8 cellular contexts compared by ENCODE assay signal in the genomic region with DNA sequence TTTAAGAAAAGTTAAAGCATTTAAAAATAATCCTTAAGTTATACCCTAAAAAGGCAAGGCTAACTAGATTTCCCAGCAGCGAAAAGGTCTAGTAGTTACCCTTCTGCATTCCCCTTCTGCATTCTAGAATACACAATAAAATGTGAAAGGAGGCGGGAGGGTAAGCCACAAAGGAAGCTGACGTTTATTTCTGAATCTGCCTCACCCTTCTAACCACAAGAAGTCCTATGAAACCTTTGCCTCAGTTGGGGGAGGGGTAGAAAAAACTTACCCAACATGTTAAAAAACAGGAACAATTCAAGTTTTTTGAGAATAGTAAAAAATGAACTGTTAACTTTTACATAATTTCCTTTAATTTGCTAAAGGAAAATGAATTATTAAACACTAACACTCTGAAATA. TPM values are rescaled to one million over a fixed set of nuclear protein-coding genes. Genes with fewer than 3 reads are reported as not detected.
A peak's percentile ranks its signal among the peaks of the same experiment; 100 is the strongest.
DNase-seq lines count a peak whose midpoint lies in the region; ATAC-seq, FAIRE-seq and TF ChIP-seq lines count a peak whose summit lies in the region.

No MANE protein-coding gene starts in this region.

- POLR2A ChIA-PET in K562 (lab: Yijun Ruan, JAX) (interaction anchor here (0.8 to 1.2 kb wide), 3 partner anchors 11 to 134 kb away, joined by 3 read pairs; no protein-coding TSS in a partner anchor), HepG2 (lab: Yijun Ruan, JAX) (no interaction called here)

- CTCF ChIA-PET in K562 (lab: Yijun Ruan, JAX; ENCODE audit: low intra/inter-chr PET ratio) = no interaction called here
- CTCF ChIA-PET in HepG2 (lab: Yijun Ruan, JAX; ENCODE audit: low intra/inter-chr PET ratio, low total read pairs) = no interaction called here

- no peaks in the 10 kb centered on the region for H3K27me3 ChIP-seq in K562 (ENCODE audit: control insufficient read depth in 2 of 2, insufficient read depth in 2 of 2, low read length in 2 of 2)
- H3K27me3 ChIP-seq in HepG2 (ENCODE audit: control insufficient read depth in 1 of 2, insufficient read depth in 2 of 2, low read length in 2 of 2) = no peaks in the 10 kb centered on the region

- peak; percentile 86 for ATAC-seq in GM18907 (IDR thresholded peaks at IDR 0.05; ENCODE audit: unreplicated experiment)
- peak; percentile 76 for ATAC-seq in HG03064 (IDR thresholded peaks at IDR 0.05; ENCODE audit: low read depth, unreplicated experiment)
- ATAC-seq in K562 = peak; percentile 79
- no peak for ATAC-seq in HepG2

- no peak overlapping the region for H3K4me3 ChIP-seq in K562
- H3K4me3 ChIP-seq in HepG2 (replicated peaks in 1 of 3; ENCODE audit: insufficient read depth in 1 of 3, low read depth in 2 of 3, low read length in 3 of 3) = no peak overlapping the region

- TF ChIP-seq RAD21 in K562 (CRISPR knock-in tag; conservative IDR thresholded peaks at IDR 0.05 in 1 of 2, IDR thresholded peaks at IDR 0.05 in 1 of 2) = no peak
- TF ChIP-seq RAD21 in HepG2 (CRISPR knock-in tag; IDR thresholded peaks at IDR 0.05) = no peak

- H3K9ac ChIP-seq in K562 (ENCODE audit: insufficient read depth in 1 of 2, low read depth in 2 of 2, low read length in 2 of 2) = peak overlapping the region in 1 of 2 experiments; percentile 34; a peak in 1 of 4 replicates
- H3K9ac ChIP-seq in HepG2 (ENCODE audit: insufficient read depth, low read depth, low read length) = no peak overlapping the region

- in situ Hi-C loops in K562 (cut with MboI) (no loop called here), HepG2 (cut with HindIII; ENCODE audit: extremely low pct_ligation_motif_present, low pct_unique_long_range_greater_than_20kb) (no loop called here)

- TF ChIP-seq CTCF in K562 (IDR thresholded peaks at IDR 0.05 in 2 of 3, conservative IDR thresholded peaks at IDR 0.05 in 1 of 3; ENCODE audit: insufficient read depth in 2 of 3, low read depth in 1 of 3, low read length in 3 of 3) (no peak), HepG2 (CRISPR knock-in tag; IDR thresholded peaks at IDR 0.05) (no peak)

- FAIRE-seq in K562 (lab: Jason Lieb, UNC) (peak; percentile 71), HepG2 (lab: Jason Lieb, UNC) (peak; percentile 39)

- H3K27ac ChIP-seq in K562 (ENCODE audit: extremely low read depth, low read depth, low read length) = peak overlapping the region; percentile 57; the same call in 2 of the 3 replicates
- no peak overlapping the region for H3K27ac ChIP-seq in HepG2 (ENCODE audit: extremely low read length, insufficient read depth, low read length)

- 45% methylated on average over 2 of the region's 3 CpGs for WGBS in K562 (ENCODE audit: insufficient coverage, low coverage, missing lambda C conversion rate)
- WGBS in HepG2 (ENCODE audit: low lambda C conversion rate) = 91% methylated on average over 3 of the region's 3 CpGs

- no TSS peak for BruUV-seq in K562 (replicated peaks; lab: Mats Ljungman, UMichigan)
- no TSS peak for BruUV-seq in HepG2 (replicated peaks; lab: Mats Ljungman, UMichigan)

- H3K4me2 ChIP-seq in K562 (ENCODE audit: insufficient read depth, low read length) = no peak overlapping the region
- H3K4me2 ChIP-seq in HepG2 (ENCODE audit: low read depth, low read length) = no peak overlapping the region

- H3K4me1 ChIP-seq in K562 (replicated peaks in 1 of 2; ENCODE audit: control insufficient read depth in 2 of 2, insufficient read depth in 2 of 2, low read length in 2 of 2) = no peaks in the 10 kb centered on the region; a peak in 1 of 5 replicates
- no peaks in the 10 kb centered on the region for H3K4me1 ChIP-seq in HepG2 (ENCODE audit: insufficient read depth, low read length)

- H3K79me2 ChIP-seq in K562 (ENCODE audit: control insufficient read depth, insufficient read depth, low read length) (peaks cover 35% of the 10 kb centered on the region), HepG2 (ENCODE audit: insufficient read depth, low read length) (no peaks in the 10 kb centered on the region)

- intact Hi-C loops in K562 (cut with micrococcal nuclease) = no loop called here
- intact Hi-C loops in HepG2 (cut with micrococcal nuclease; ENCODE audit: unreplicated experiment) = no loop called here

- H2AFZ ChIP-seq in K562 (ENCODE audit: low read depth, low read length) = no peak overlapping the region
- H2AFZ ChIP-seq in HepG2 (ENCODE audit: low read length) = no peak overlapping the region

- TF ChIP-seq EP300 in K562 (IDR thresholded peaks at IDR 0.05; ENCODE audit: low read length) (no peak), HepG2 (IDR thresholded peaks at IDR 0.05; ENCODE audit: low read depth in 2 of 2, low read length in 2 of 2) (no peak), HepG2 (CRISPR knock-in tag; IDR thresholded peaks at IDR 0.05; ENCODE audit: borderline replicate concordance) (no peak)

- no peaks in the 10 kb centered on the region for H3K9me1 ChIP-seq in K562 (ENCODE audit: control insufficient read depth, insufficient read depth, low read length)

- DNase-seq in Ammon's horn (ENCODE audit: low spot score) (peak; percentile 51), OCI-M1 (lab: John Stamatoyannopoulos, UW) (peak; percentile 97), K562 (ENCODE audit: extremely low read depth in 1 of 4, low spot score in 3 of 4) (peak; percentile 23 to 69 (median 36)), HepG2 (ENCODE audit: low spot score) (no peak), NCI-H1417 treated with DMSO at 0.1 percent for 48 hours (lab: John Stamatoyannopoulos, UW) (no peak), NCI-H524 (lab: John Stamatoyannopoulos, UW) (no peak)

- TF ChIP-seq POLR2A in K562 (conservative IDR thresholded peaks at IDR 0.05) (no peak), HepG2 (IDR thresholded peaks at IDR 0.05; ENCODE audit: insufficient read depth in 1 of 2, low read depth in 2 of 2, low read length in 2 of 2) (no peak)

- peaks cover 43% of the 10 kb centered on the region; the same call in 2 of the 3 replicates for H3K36me3 ChIP-seq in K562 (ENCODE audit: control insufficient read depth, insufficient read depth, low read length)
- no peaks in the 10 kb centered on the region for H3K36me3 ChIP-seq in HepG2 (replicated peaks in 1 of 2; ENCODE audit: control insufficient read depth in 1 of 2, insufficient read depth in 2 of 2, low read length in 2 of 2)

- H4K20me1 ChIP-seq in K562 (replicated peaks; ENCODE audit: control insufficient read depth, insufficient read depth, low read length) (no peaks in the 10 kb centered on the region), HepG2 (ENCODE audit: insufficient read depth, low read length) (no peaks in the 10 kb centered on the region)

- H3K9me3 ChIP-seq in K562 (replicated peaks; ENCODE audit: control insufficient read depth, insufficient read depth, low read depth, low read length) (0 out of 2 replicates have a peak, but pooled peaks cover 4% of the 10 kb centered on the region), HepG2 (ENCODE audit: low read length) (no peaks in the 10 kb centered on the region)

TF ChIP-seq in HepG2, 621 proteins besides CTCF, POLR2A, EP300 and RAD21 (continues in another document):
- TF ChIP-seq ZFP37 (CRISPR knock-in tag; IDR thresholded peaks at IDR 0.05; ENCODE audit: borderline replicate concordance) (no peak), KLF6 (CRISPR knock-in tag; IDR thresholded peaks at IDR 0.05) (no peak)

RNA-seq across cellular contexts. Expression of a gene that starts 11.3 kb away (rescaled TPM):
- total RNA-seq in K562 (2011; cell fraction: chromatin; rRNA removed; ENCODE audit: low replicate concordance) = 7.1 and 33.2 TPM in 2 replicates
- total RNA-seq in K562 (2011; cell fraction: nucleolus; rRNA removed) = 3.5 and 5.3 TPM in 2 replicates
- total RNA-seq in K562 (2011; cell fraction: nucleoplasm; rRNA removed) = 11.3 and 18.7 TPM in 2 replicates
- total RNA-seq in K562 (2014; rRNA removed) (8.2 and 8.5 TPM in 2 replicates), K562 (2014; rRNA removed; fragmentation: Illumina TruSeq; extraction: Trizol) (13.1 and 17.5 TPM in 2 replicates), K562 (2015; rRNA removed; fragmentation: Illumina TruSeq; extraction: Trizol) (15.2 and 17.7 TPM in 2 replicates), K562 (2021) (9.5 and 10.6 TPM in 2 replicates), HepG2 (2016; rRNA removed; fragmentation: Illumina TruSeq; extraction: Trizol) (4.5 and 7.7 TPM in 2 replicates)
- polyA plus RNA-seq in K562 (2011; rRNA removed) (10.0 and 11.7 TPM in 2 replicates), K562 (2014; fragmentation: Illumina TruSeq; extraction: Trizol) (6.6 and 7.6 TPM in 2 replicates), K562 (2014; fragmentation: Nextera tagmentation; extraction: Ambion mirVana) (1 to 10 TPM; 2.3 to 3.0 TPM), K562 (2014; rRNA removed) (4.5 TPM in 2 replicates), HepG2 (2011; rRNA removed) (0.81 and 1.6 TPM in 2 replicates)
- 1.4 and 2.8 TPM in 2 replicates for polyA plus RNA-seq in K562 (2011; cell fraction: cytosol; rRNA removed)
- polyA plus RNA-seq in K562 (2011; cell fraction: nucleus; rRNA removed) = 2.9 and 5.0 TPM in 2 replicates
- 6.2 and 7.9 TPM in 2 replicates for polyA plus RNA-seq in K562 (2012)
- 18.0 and 24.4 TPM in 2 replicates for polyA minus RNA-seq in K562 (2011; rRNA and poly(A)+ RNA removed)
- polyA minus RNA-seq in K562 (2011; cell fraction: cytosol; rRNA and poly(A)+ RNA removed) = 7.1 and 7.9 TPM in 2 replicates
- polyA minus RNA-seq in K562 (2011; cell fraction: nucleus; rRNA and poly(A)+ RNA removed) = 8.5 and 15.6 TPM in 2 replicates
- total RNA-seq in HepG2 (2016; cell fraction: cytosol; rRNA removed; fragmentation: Illumina TruSeq; extraction: Trizol; ENCODE audit: low read depth) = 0.79 and 0.81 TPM in 2 replicates
- 5.5 and 7.2 TPM in 2 replicates for total RNA-seq in HepG2 (2016; cell fraction: insoluble cytoplasmic fraction; rRNA removed; fragmentation: Illumina TruSeq; extraction: Trizol)
- total RNA-seq in HepG2 (2016; cell fraction: membrane; rRNA removed; fragmentation: Illumina TruSeq; extraction: Trizol) = 1.8 and 2.5 TPM in 2 replicates
- total RNA-seq in HepG2 (2016; cell fraction: nucleus; rRNA removed; fragmentation: Illumina TruSeq; extraction: Trizol) = 2.8 and 6.3 TPM in 2 replicates
- polyA plus RNA-seq in HepG2 (2011; cell fraction: cytosol; rRNA removed) = 0.40 and 0.53 TPM in 2 replicates
- 0.35 and 0.72 TPM in 2 replicates for polyA plus RNA-seq in HepG2 (2011; cell fraction: nucleus; rRNA removed)
- 0.59 and 1.3 TPM in 2 replicates for polyA plus RNA-seq in HepG2 (2012)
- 0.07 and 0.19 TPM in 2 replicates for polyA plus RNA-seq in HepG2 (2016; cell fraction: cytosol; fragmentation: Illumina TruSeq; extraction: Trizol; ENCODE audit: low read depth)
- 3.2 and 3.6 TPM in 2 replicates for polyA plus RNA-seq in HepG2 (2016; cell fraction: insoluble cytoplasmic fraction; fragmentation: Illumina TruSeq; extraction: Trizol; ENCODE audit: low read depth)
- polyA plus RNA-seq in HepG2 (2016; cell fraction: membrane; fragmentation: Illumina TruSeq; extraction: Trizol; ENCODE audit: low read depth) = 0.57 and 0.81 TPM in 2 replicates
- polyA plus RNA-seq in HepG2 (2016; cell fraction: nucleus; fragmentation: Illumina TruSeq; extraction: Trizol; ENCODE audit: insufficient read depth, low read depth) = 2.1 TPM in 2 replicates
- polyA minus RNA-seq in HepG2 (2011; rRNA and poly(A)+ RNA removed; ENCODE audit: low replicate concordance) = 0.32 and 2.3 TPM in 2 replicates
- 1.6 and 1.8 TPM in 2 replicates for polyA minus RNA-seq in HepG2 (2011; cell fraction: cytosol; rRNA and poly(A)+ RNA removed)
- 4.1 and 6.6 TPM in 2 replicates for polyA minus RNA-seq in HepG2 (2011; cell fraction: nucleus; rRNA and poly(A)+ RNA removed)

Comparison
In these comparisons a context has a peak if more than half of its experiments do, and no peak if none do; other contexts are left out.
1. DNase-seq: peak in Ammon's horn (single experiment), OCI-M1 (single experiment) and K562 (4 of 4); none in HepG2 (single experiment), NCI-H1417 treated with DMSO at 0.1 percent for 48 hours (single experiment) and NCI-H524 (0 of 2).